Comparison of ENCODE assay signal across 29 cellular contexts in the genomic region with DNA sequence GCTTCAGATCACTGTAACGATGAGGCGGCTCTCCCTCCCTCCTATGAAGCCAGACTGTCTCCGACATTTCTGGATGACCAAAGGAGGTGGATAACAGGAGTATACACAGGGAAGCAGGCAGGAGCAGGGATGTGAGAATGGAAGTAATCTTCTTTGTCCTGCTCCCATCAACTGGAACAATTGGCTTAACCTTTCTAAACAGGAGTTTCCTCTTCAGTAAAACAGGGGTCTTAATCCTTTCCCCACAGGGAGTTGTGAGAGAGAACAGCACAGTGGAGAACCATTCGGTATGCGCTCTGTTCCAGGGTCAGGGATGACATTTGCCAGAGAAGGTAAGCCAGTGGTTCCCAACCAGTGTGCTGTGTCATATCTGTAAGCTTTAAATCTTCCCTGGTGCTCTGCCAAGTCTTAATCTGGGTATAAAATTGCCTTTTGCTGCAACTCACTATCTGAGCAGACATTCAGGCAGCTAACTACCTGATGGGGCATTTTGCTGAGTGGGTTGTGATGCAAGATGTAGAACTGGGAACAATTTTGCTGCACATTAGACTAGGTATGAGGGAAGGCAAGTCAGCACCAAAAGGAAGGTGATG.
"Had no signal": no experiment of that assay in that cellular context is flagged by ENCODE, and none has a peak within 500 bp of the region (broad histone marks: within the 10 kb centered on the region; RNA-seq: fewer than 3 reads in every experiment).

No MANE protein-coding gene starts in this region.

- H3K27ac ChIP-seq: ascending aorta, brain microvascular endothelial cell, foreskin keratinocyte, left lung, neutrophil, ovary, psoas muscle, right lobe of liver, skin epidermis, upper lobe of left lung, WERI-Rb-1 had no signal

- H3K36me3 Mint-ChIP-seq: activated naive CD4-positive, alpha-beta T cell treated with anti-CD3 and anti-CD28 coated beads, Interleukin-2, amount 50 U/mL, for 24 hours; mesothelial cell of epicardium; natural killer cell; stimulated activated memory B cell treated with anti-CD40 and anti-IgM and Interleukin-4, amounts not matched to agents 10 μg/mL and 1 μg/mL and 100 μg/mL, for 72 hours; T-cell had no signal

- FAIRE-seq: TTC549 had no signal

- H3K27me3 ChIP-seq: ascending aorta, brain microvascular endothelial cell, foreskin keratinocyte, left lung, neutrophil, ovary, right lobe of liver, upper lobe of left lung had no signal

- H3K9me3 Mint-ChIP-seq: activated T-helper 1 cell treated with anti-CD3 and anti-CD28 coated beads, Interleukin-12 subunit alpha, Interleukin-12 subunit beta, Interleukin-2, Interleukin-4 antibody, amounts not matched to agents 30 ng/mL and 10 ng/mL and 1 ng/mL, durations not matched to agents 14 hours and 24 hours and 36 hours; mesothelial cell of epicardium; T-helper 2 cell treated with Interferon-gamma antibody and Interleukin-4, amounts not matched to agents 5 μg/mL and 100 μg/mL, for 36 hours had no signal

- H3K27me3 Mint-ChIP-seq: activated naive CD4-positive, alpha-beta T cell treated with anti-CD3 and anti-CD28 coated beads, Interleukin-2, amount 50 U/mL, for 24 hours; stimulated activated memory B cell treated with anti-CD40 and anti-IgM and Interleukin-4, amounts not matched to agents 10 μg/mL and 1 μg/mL and 100 μg/mL, for 72 hours had no signal

- H3K4me1 ChIP-seq: ascending aorta, left lung, psoas muscle, right lobe of liver, upper lobe of left lung had no signal

- H3K4me3 ChIP-seq: ascending aorta, left lung, lung, ovary, psoas muscle, right lobe of liver, skin epidermis, upper lobe of left lung had no signal

- H3K27ac Mint-ChIP-seq: activated CD8-positive, alpha-beta T cell treated with anti-CD3 and anti-CD28 coated beads, Interleukin-2, amount 10 ng/mL, durations not matched to agents 7 days and 5 days; activated naive CD4-positive, alpha-beta T cell treated with anti-CD3 and anti-CD28 coated beads, Interleukin-2, amount 50 U/mL, for 24 hours; activated T-helper 1 cell treated with anti-CD3 and anti-CD28 coated beads, Interleukin-12 subunit alpha, Interleukin-12 subunit beta, Interleukin-2, Interleukin-4 antibody, amounts not matched to agents 30 ng/mL and 10 ng/mL and 1 ng/mL, durations not matched to agents 14 hours and 24 hours and 36 hours; mesothelial cell of epicardium; natural killer cell; stimulated activated memory B cell treated with anti-CD40 and anti-IgM and Interleukin-4, amounts not matched to agents 10 μg/mL and 1 μg/mL and 100 μg/mL, for 72 hours; T-cell; T-helper 2 cell treated with Interferon-gamma antibody and Interleukin-4, amounts not matched to agents 5 μg/mL and 100 μg/mL, for 36 hours had no signal

- H3K9me3 ChIP-seq: ascending aorta, left lung, neutrophil, ovary, psoas muscle, right lobe of liver, upper lobe of left lung had no signal

- H3K36me3 ChIP-seq: ascending aorta, brain microvascular endothelial cell, left lung, neutrophil, ovary, right lobe of liver, upper lobe of left lung, WERI-Rb-1 had no signal

- H3K4me1 Mint-ChIP-seq: activated naive CD4-positive, alpha-beta T cell treated with anti-CD3 and anti-CD28 coated beads, Interleukin-2, amount 50 U/mL, for 24 hours; mesothelial cell of epicardium; natural killer cell; stimulated activated memory B cell treated with anti-CD40 and anti-IgM and Interleukin-4, amounts not matched to agents 10 μg/mL and 1 μg/mL and 100 μg/mL, for 72 hours; T-cell had no signal

- DNase-seq: activated CD4-positive, alpha-beta T cell treated with anti-CD3 and anti-CD28 coated beads for 1 hour; activated CD4-positive, alpha-beta T cell treated with anti-CD3 and anti-CD28 coated beads, Interleukin-2, amount 50 U/mL, for 1 hour; activated CD8-positive, alpha-beta T cell treated with anti-CD3 and anti-CD28 coated beads, Interleukin-2, amount 10 ng/mL, durations not matched to agents 7 days and 5 days; activated gamma-delta T cell; brain microvascular endothelial cell; central memory CD4-positive, alpha-beta T cell; dermis blood vessel endothelial cell; effector memory CD4-positive, alpha-beta T cell; foreskin keratinocyte; kidney glomerular epithelial cell; left lung; natural killer cell; ovary; psoas muscle; right lobe of liver; stimulated activated CD4-positive, alpha-beta T cell treated with anti-CD3 and anti-CD28 coated beads, Interleukin-2, amount 100 ng/mL, for 24 hours; T-cell; upper lobe of left lung; WERI-Rb-1 had no signal

- ATAC-seq: activated CD8-positive, alpha-beta T cell treated with anti-CD3 and anti-CD28 coated beads, Interleukin-2, amount 10 ng/mL, durations not matched to agents 7 days and 5 days; foreskin keratinocyte; left lung; natural killer cell; psoas muscle; right lobe of liver; stimulated activated memory B cell treated with anti-CD40 and anti-IgM and Interleukin-4, amounts not matched to agents 10 μg/mL and 1 μg/mL and 100 μg/mL, for 72 hours; T-cell had no signal

- H3K4me3 Mint-ChIP-seq: activated CD8-positive, alpha-beta T cell treated with anti-CD3 and anti-CD28 coated beads, Interleukin-2, amount 10 ng/mL, durations not matched to agents 7 days and 5 days; activated naive CD4-positive, alpha-beta T cell treated with anti-CD3 and anti-CD28 coated beads, Interleukin-2, amount 50 U/mL, for 24 hours; activated T-helper 1 cell treated with anti-CD3 and anti-CD28 coated beads, Interleukin-12 subunit alpha, Interleukin-12 subunit beta, Interleukin-2, Interleukin-4 antibody, amounts not matched to agents 30 ng/mL and 10 ng/mL and 1 ng/mL, durations not matched to agents 14 hours and 24 hours and 36 hours; mesothelial cell of epicardium; natural killer cell; stimulated activated memory B cell treated with anti-CD40 and anti-IgM and Interleukin-4, amounts not matched to agents 10 μg/mL and 1 μg/mL and 100 μg/mL, for 72 hours; T-cell; T-helper 2 cell treated with Interferon-gamma antibody and Interleukin-4, amounts not matched to agents 5 μg/mL and 100 μg/mL, for 36 hours had no signal
